In genomic region chr16:15644962-15645465, GRCh38 we compare ENCODE assay signal across 7 cellular contexts. TPM values are rescaled to one million over a fixed set of nuclear protein-coding genes. Genes with fewer than 3 reads are reported as not detected.
DNase-seq lines count a peak whose midpoint lies in the region; ATAC-seq, FAIRE-seq and TF ChIP-seq lines count a peak whose summit lies in the region.
"Not testable (repeated sequence)": the region's sequence is repeated elsewhere in the genome, so short reads cannot be mapped to it uniquely, and the experiment has no call there.

No MANE protein-coding gene starts in this region.

- H3K4me2 ChIP-seq in DND-41 (ENCODE audit: insufficient read depth, low read length): not testable (repeated sequence)
- H3K4me2 ChIP-seq in GM12878 (ENCODE audit: control insufficient read depth, insufficient read depth): peak overlapping the region; percentile 77

- not testable (repeated sequence) for TF ChIP-seq EP300 in GM12878 (IDR thresholded peaks at IDR 0.05; ENCODE audit: borderline replicate concordance in 1 of 2, control insufficient read depth in 1 of 2, low read depth in 2 of 2, low read length in 2 of 2)

- FAIRE-seq in GM12878 (lab: Jason Lieb, UNC): not testable (repeated sequence)

- TF ChIP-seq POLR2A in GM12878 (IDR thresholded peaks at IDR 0.05; ENCODE audit: low read depth, low read length); prostate gland (IDR thresholded peaks at IDR 0.05): not testable (repeated sequence)

- WGBS in GM12878 (ENCODE audit: insufficient coverage, insufficient replicate concordance, low lambda C conversion rate, missing lambda C conversion rate): 62% methylated on average over 10 of the region's 10 CpGs
- WGBS in prostate gland: 49% methylated on average over 10 of the region's 10 CpGs

- in situ Hi-C loops in KBM-7 (cut with MboI; ENCODE audit: low pct_unique_long_range_greater_than_20kb, low sequenced_read_pairs): not testable (repeated sequence)
- in situ Hi-C loops in GM12878 (cut with MboI): loop anchor here (25.0 kb wide), 1 partner anchor 1008 kb away; the partner anchor contains the start of genes BFAR and PARN

- H4K20me1 ChIP-seq in DND-41 (ENCODE audit: insufficient read depth, low read length): peaks cover 11% of the 10 kb centered on the region
- not testable (repeated sequence) for H4K20me1 ChIP-seq in GM12878 (ENCODE audit: control insufficient read depth, insufficient read depth)

- not testable (repeated sequence) for BruUV-seq in GM12878 (replicated peaks; lab: Mats Ljungman, UMichigan)

- DNase-seq in DND-41 (peak; percentile 20), KBM-7 (peak; percentile 19), NCI-H82 (lab: John Stamatoyannopoulos, UW) (peak; percentile 19), fibroblast of the aortic adventitia (ENCODE audit: low read depth) (peak; percentile 80), prostate gland (ENCODE audit: low spot score) (peak; percentile 74)
- DNase-seq in WERI-Rb-1; GM12878 (ENCODE audit: low read depth, low spot score): not testable (repeated sequence)

- H3K9ac ChIP-seq in DND-41 (ENCODE audit: low read depth, low read length): not testable (repeated sequence)
- H3K9ac ChIP-seq in GM12878 (ENCODE audit: control insufficient read depth, insufficient read depth, low read length): 0 out of 2 replicates have a peak overlapping the region, but pooled peaks have one; percentile 30

- SMC1A ChIA-PET in GM12878 (lab: Charles Lee; ENCODE audit: uncharacterized antibody, unreplicated experiment): interaction anchor here (1.2 to 5.5 kb wide), 8 partner anchors 9 to 81 kb away, joined by 3 to 43 read pairs (median 4); no protein-coding TSS in a partner anchor

- H3K36me3 ChIP-seq in DND-41 (ENCODE audit: insufficient read depth, low read length); WERI-Rb-1; GM12878 (ENCODE audit: control insufficient read depth in 2 of 2, insufficient read depth in 2 of 2, low read length in 1 of 2); prostate gland: not testable (repeated sequence)

- CTCF ChIA-PET in GM12878 (lab: Yijun Ruan, JAX): interaction anchor here (1.0 kb wide), 1 partner anchor 59 kb away, joined by 3 read pairs; no protein-coding TSS in a partner anchor

- H3K27me3 ChIP-seq in DND-41 (ENCODE audit: insufficient read depth, low read length, poor library complexity); WERI-Rb-1 (ENCODE audit: insufficient read depth, low read depth, severe bottlenecking); GM12878 (replicated peaks in 1 of 2; ENCODE audit: control insufficient read depth in 2 of 2, insufficient read depth in 2 of 2, low read length in 1 of 2); prostate gland (replicated peaks; ENCODE audit: insufficient read depth): not testable (repeated sequence)

- H3K79me2 ChIP-seq in DND-41 (ENCODE audit: insufficient read depth, low read length) (peaks cover 34% of the 10 kb centered on the region), GM12878 (ENCODE audit: control insufficient read depth, insufficient read depth, low read length) (peaks cover 28% of the 10 kb centered on the region)

- POLR2A ChIA-PET in GM12878 (lab: Charles Lee): interaction anchor here (0.6 to 1.3 kb wide), 6 partner anchors 8 to 253 kb away, joined by 3 to 6 read pairs (median 3); no protein-coding TSS in a partner anchor

- not testable (repeated sequence) for H3K4me3 ChIP-seq in DND-41 (ENCODE audit: low read depth in 1 of 2, low read length in 2 of 2); WERI-Rb-1 (ENCODE audit: low read depth, low read length); GM12878; fibroblast of the aortic adventitia (ENCODE audit: low read depth, low read length); prostate gland

- 0 out of 2 replicates have a peak, but pooled peaks have one; percentile 3 for TF ChIP-seq RAD21 in GM12878 (IDR thresholded peaks at IDR 0.05; ENCODE audit: insufficient read depth, low read depth, low read length)

- intact Hi-C loops in GM12878 (cut with micrococcal nuclease; ENCODE audit: unreplicated experiment); prostate gland (cut with DNase I): not testable (repeated sequence)

- H3K4me1 ChIP-seq in DND-41 (ENCODE audit: insufficient read depth, low read length) (peaks cover 39% of the 10 kb centered on the region), GM12878 (ENCODE audit: control insufficient read depth, insufficient read depth, low read length) (peaks cover 30% of the 10 kb centered on the region)
- not testable (repeated sequence) for H3K4me1 ChIP-seq in prostate gland (replicated peaks)

- RAD21 ChIA-PET in GM12878 (lab: Charles Lee; ENCODE audit: unreplicated experiment): interaction anchor here (1.0 to 1.5 kb wide), 2 partner anchors 11 to 55 kb away, joined by 3 to 6 read pairs; no protein-coding TSS in a partner anchor

- not testable (repeated sequence) for H3K27ac ChIP-seq in DND-41 (ENCODE audit: low read length)
- H3K27ac ChIP-seq in WERI-Rb-1: peak overlapping the region; percentile 99
- H3K27ac ChIP-seq in GM12878 (ENCODE audit: control insufficient read depth, insufficient read depth): peak overlapping the region; percentile 97
- peak overlapping the region; percentile 99 for H3K27ac ChIP-seq in prostate gland

- not testable (repeated sequence) for H2AFZ ChIP-seq in DND-41 (ENCODE audit: low read depth, low read length); GM12878 (ENCODE audit: control insufficient read depth, low read depth, low read length)

- ATAC-seq in DND-41 (ENCODE audit: insufficient read depth, low read depth); GM12878: not testable (repeated sequence)

- not testable (repeated sequence) for TF ChIP-seq CTCF in DND-41 (IDR thresholded peaks at IDR 0.05; ENCODE audit: borderline replicate concordance, extremely low read depth, low read length, poor library complexity, severe bottlenecking); WERI-Rb-1 (IDR thresholded peaks at IDR 0.05; ENCODE audit: low read depth, low read length); GM12878 (IDR thresholded peaks at IDR 0.05 in 2 of 3, conservative IDR thresholded peaks at IDR 0.05 in 1 of 3; ENCODE audit: control insufficient read depth in 2 of 3, extremely low read depth in 1 of 3, insufficient read depth in 1 of 3, low read depth in 3 of 3, low read length in 3 of 3); fibroblast of the aortic adventitia (IDR thresholded peaks at IDR 0.05; ENCODE audit: insufficient read depth, low read length); prostate gland (IDR thresholded peaks at IDR 0.05)

- H3K9me3 ChIP-seq in DND-41 (ENCODE audit: insufficient read depth, low read length, severe bottlenecking); WERI-Rb-1 (ENCODE audit: severe bottlenecking); GM12878 (replicated peaks; ENCODE audit: control insufficient read depth, insufficient read depth, low read length); prostate gland: not testable (repeated sequence)

RNA-seq across cellular contexts. Expression of gene MARF1, which starts 2.1 kb away (rescaled TPM):
- 164 and 178 TPM in 2 replicates for total RNA-seq in GM12878 (2013; cell fraction: nucleolus; rRNA removed)
- total RNA-seq in GM12878 (2014; rRNA removed) (11.7 and 13.8 TPM in 2 replicates), GM12878 (2014; rRNA removed; fragmentation: Illumina TruSeq; extraction: Trizol) (13.0 and 13.5 TPM in 2 replicates), GM12878 (2021) (40.1 and 41.6 TPM in 2 replicates), fibroblast of the aortic adventitia (ENCODE audit: low replicate concordance) (27.1 and 74.8 TPM in 2 replicates), prostate gland (10 to 100 TPM; 33.3 to 54.2 TPM)
- polyA plus RNA-seq in GM12878 (2011; ENCODE audit: low read depth): 21.0 TPM
- polyA plus RNA-seq in GM12878 (2011; rRNA removed) (21.4 and 24.1 TPM in 2 replicates), GM12878 (2014; fragmentation: Illumina TruSeq; extraction: Trizol) (23.8 and 27.7 TPM in 2 replicates), GM12878 (2014; fragmentation: Nextera tagmentation; extraction: Ambion mirVana) (1 to 10 TPM; 4.5 to 5.9 TPM), GM12878 (2014; rRNA removed) (19.1 and 20.7 TPM in 2 replicates), GM12878 (2016; fragmentation: Nextera tagmentation; extraction: Ambion mirVana) (10 to 100 TPM; 13.4 to 14.3 TPM)
- 13.3 and 19.5 TPM in 2 replicates for polyA plus RNA-seq in GM12878 (2011; cell fraction: cytosol; rRNA removed)
- 75.8 and 83.5 TPM in 2 replicates for polyA plus RNA-seq in GM12878 (2011; cell fraction: nucleus; rRNA removed)
- 19.9 and 20.7 TPM in 2 replicates for polyA plus RNA-seq in GM12878 (2012)
- 27.6 and 60.3 TPM in 2 replicates for polyA minus RNA-seq in GM12878 (2011; rRNA and poly(A)+ RNA removed)
- 13.4 and 13.9 TPM in 2 replicates for polyA minus RNA-seq in GM12878 (2011; cell fraction: cytosol; rRNA and poly(A)+ RNA removed)
- polyA minus RNA-seq in GM12878 (2011; cell fraction: nucleus; rRNA and poly(A)+ RNA removed): 34.2 and 47.5 TPM in 2 replicates

RNA-seq across cellular contexts. Expression of gene NDE1, which starts 5.0 kb away (rescaled TPM):
- total RNA-seq in GM12878 (2013; cell fraction: nucleolus; rRNA removed): 114 and 115 TPM in 2 replicates
- total RNA-seq in GM12878 (2014; rRNA removed) (68.4 and 73.1 TPM in 2 replicates), GM12878 (2014; rRNA removed; fragmentation: Illumina TruSeq; extraction: Trizol) (89.0 and 92.8 TPM in 2 replicates), GM12878 (2021) (148 and 156 TPM in 2 replicates), fibroblast of the aortic adventitia (ENCODE audit: low replicate concordance) (17.5 and 38.9 TPM in 2 replicates), prostate gland (10 to 100 TPM; 34.3 to 39.3 TPM)
- polyA plus RNA-seq in GM12878 (2011; ENCODE audit: low read depth): 32.2 TPM
- polyA plus RNA-seq in GM12878 (2011; rRNA removed) (47.9 and 51.1 TPM in 2 replicates), GM12878 (2014; fragmentation: Illumina TruSeq; extraction: Trizol) (105 and 106 TPM in 2 replicates), GM12878 (2014; fragmentation: Nextera tagmentation; extraction: Ambion mirVana) (1 to 10 TPM; 5.7 to 7.4 TPM), GM12878 (2014; rRNA removed) (82.8 and 92.7 TPM in 2 replicates), GM12878 (2016; fragmentation: Nextera tagmentation; extraction: Ambion mirVana) (100 to 1,000 TPM in 1 of 2 experiments, 10 to 100 TPM in 1; 94.6 to 110 TPM)
- 62.1 and 78.8 TPM in 2 replicates for polyA plus RNA-seq in GM12878 (2011; cell fraction: cytosol; rRNA removed)
- polyA plus RNA-seq in GM12878 (2011; cell fraction: nucleus; rRNA removed): 34.2 and 47.9 TPM in 2 replicates
- polyA plus RNA-seq in GM12878 (2012): 51.2 and 74.8 TPM in 2 replicates
- 39.5 and 59.3 TPM in 2 replicates for polyA minus RNA-seq in GM12878 (2011; rRNA and poly(A)+ RNA removed)
- 40.0 and 49.7 TPM in 2 replicates for polyA minus RNA-seq in GM12878 (2011; cell fraction: cytosol; rRNA and poly(A)+ RNA removed)
- 20.6 and 44.3 TPM in 2 replicates for polyA minus RNA-seq in GM12878 (2011; cell fraction: nucleus; rRNA and poly(A)+ RNA removed)
